In the genomic region with DNA sequence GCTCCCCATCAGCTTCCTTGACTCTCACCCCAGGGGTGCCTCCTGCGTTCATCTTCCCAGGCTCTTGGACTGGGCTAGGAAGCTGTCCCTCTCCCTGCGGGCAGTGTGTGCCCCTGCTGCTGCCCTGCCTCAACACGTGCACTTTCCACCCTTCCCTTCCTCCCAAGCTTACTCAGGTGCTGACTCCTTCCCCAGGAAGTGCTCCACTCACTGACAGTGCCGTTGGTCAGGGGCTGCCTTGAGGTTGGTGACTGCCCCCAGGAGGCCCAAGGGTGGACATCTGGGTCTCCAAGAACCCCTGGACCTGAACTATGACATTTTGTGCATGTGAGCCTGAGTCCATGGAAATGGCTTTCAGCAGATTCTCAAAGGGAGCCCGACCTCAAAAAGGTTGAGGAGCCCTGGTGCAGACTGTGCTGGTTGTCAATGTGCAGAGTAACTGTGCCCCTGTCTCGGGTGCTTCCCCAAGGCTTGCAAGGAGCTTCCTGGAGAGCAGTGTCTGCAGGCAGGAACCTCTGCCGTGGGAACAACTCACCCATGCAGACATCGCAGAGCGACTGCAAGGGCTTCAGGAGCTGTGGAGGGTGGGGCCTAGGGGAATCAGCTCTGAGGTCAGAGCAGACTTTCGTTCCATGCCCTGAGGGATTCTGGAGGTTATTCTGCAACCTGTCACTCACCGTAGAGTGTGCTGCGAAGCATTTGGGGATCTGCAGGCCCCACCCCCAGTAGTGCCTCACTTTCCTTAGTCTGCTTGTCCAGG, we compare ENCODE assay signal across 10 cellular contexts.
A peak's percentile ranks its signal among the peaks of the same experiment; 100 is the strongest.
DNase-seq lines count a peak whose midpoint lies in the region; TF ChIP-seq lines count a peak whose summit lies in the region.
"Had no signal": no experiment of that assay in that cellular context is flagged by ENCODE, and none has a peak within 500 bp of the region (broad histone marks: within the 10 kb centered on the region; RNA-seq: fewer than 3 reads in every experiment).

No MANE protein-coding gene starts in this region.

- peak overlapping the region; percentile 79 to 91 for H3K27ac ChIP-seq in coronary artery
- peak overlapping the region; percentile 41 for H3K27ac ChIP-seq in mesodermal cell (ENCODE audit: low read depth, low read length, severe bottlenecking)

- TF ChIP-seq CTCF in coronary artery (IDR thresholded peaks at IDR 0.05) = no peak
- TF ChIP-seq CTCF in type B pancreatic cell (conservative IDR thresholded peaks at IDR 0.05) = no peak

- no peak for DNase-seq in activated T-cell treated with anti-CD3 and anti-CD28 coated beads, Interleukin-2, amount 50 U/mL, for 24 hours
- DNase-seq in activated T-cell treated with anti-CD3 and anti-CD28 coated beads, Interleukin-2, amount 50 U/mL, for 1 hour = no peak
- DNase-seq in coronary artery (ENCODE audit: low spot score) (no peak), type B pancreatic cell (ENCODE audit: extremely low spot score, unreplicated experiment) (no peak), NCI-H1092 treated with DMSO at 0.1 percent for 48 hours (lab: John Stamatoyannopoulos, UW) (no peak), SW 1271 (lab: John Stamatoyannopoulos, UW) (no peak), NCI-H1436 (lab: John Stamatoyannopoulos, UW) (no peak)
- DNase-seq: amygdala had no signal

- peaks cover 6% of the 10 kb centered on the region for H3K4me1 Mint-ChIP-seq in activated T-cell treated with anti-CD3 and anti-CD28 coated beads, Interleukin-2, amount 50 U/mL, for 24 hours (ENCODE audit: low read depth)
- H3K4me1 Mint-ChIP-seq in type B pancreatic cell (ENCODE audit: unreplicated experiment) = peaks cover 45% of the 10 kb centered on the region

- H3K36me3 Mint-ChIP-seq in activated T-cell treated with anti-CD3 and anti-CD28 coated beads, Interleukin-2, amount 50 U/mL, for 24 hours (ENCODE audit: low read depth) = peaks cover 97% of the 10 kb centered on the region
- no peaks in the 10 kb centered on the region for H3K36me3 Mint-ChIP-seq in type B pancreatic cell

- no peak overlapping the region for H3K4me3 ChIP-seq in coronary artery
- H3K4me3 ChIP-seq in mesodermal cell (ENCODE audit: extremely low read depth, insufficient read depth, low read length, poor library complexity, severe bottlenecking) = no peak overlapping the region
- H3K4me3 ChIP-seq: lung had no signal

- H3K9me3 Mint-ChIP-seq in activated T-cell treated with anti-CD3 and anti-CD28 coated beads, Interleukin-2, amount 50 U/mL, for 24 hours = no peaks in the 10 kb centered on the region
- no peaks in the 10 kb centered on the region for H3K9me3 Mint-ChIP-seq in type B pancreatic cell

- no peak overlapping the region for H3K4me3 Mint-ChIP-seq in activated T-cell treated with anti-CD3 and anti-CD28 coated beads, Interleukin-2, amount 50 U/mL, for 24 hours
- no peak overlapping the region for H3K4me3 Mint-ChIP-seq in type B pancreatic cell

- H3K27me3 Mint-ChIP-seq in activated T-cell treated with anti-CD3 and anti-CD28 coated beads, Interleukin-2, amount 50 U/mL, for 24 hours = no peaks in the 10 kb centered on the region
- no peaks in the 10 kb centered on the region for H3K27me3 Mint-ChIP-seq in type B pancreatic cell

- peak overlapping the region; percentile 20 for H3K27ac Mint-ChIP-seq in activated T-cell treated with anti-CD3 and anti-CD28 coated beads, Interleukin-2, amount 50 U/mL, for 24 hours
- peak overlapping the region; percentile 98 for H3K27ac Mint-ChIP-seq in type B pancreatic cell

- WGBS in mesodermal cell (ENCODE audit: insufficient coverage in 2 of 2), 2 experiments = 80 to 97% methylated on average over 10 to 12 of the region's 12 CpGs

- peaks cover 58% of the 10 kb centered on the region for H3K4me1 ChIP-seq in mesodermal cell (ENCODE audit: control insufficient read depth, insufficient read depth, low read length, poor library complexity, severe bottlenecking)

- H3K36me3 ChIP-seq in mesodermal cell (ENCODE audit: control insufficient read depth, insufficient read depth, low read length) = peaks cover 23% of the 10 kb centered on the region

- H3K9me3 ChIP-seq in mesodermal cell (ENCODE audit: control insufficient read depth, low read length) = no peaks in the 10 kb centered on the region
